In genomic region chr17:49600949-49601348, GRCh38 we compare ENCODE assay signal across 18 cellular contexts. TPM values are rescaled to one million over a fixed set of nuclear protein-coding genes. Genes with fewer than 3 reads are reported as not detected.
"Had no signal": no experiment of that assay in that cellular context is flagged by ENCODE, and none has a peak within 500 bp of the region (broad histone marks: within the 10 kb centered on the region; RNA-seq: fewer than 3 reads in every experiment).

No MANE protein-coding gene starts in this region.

- H3K9me3 ChIP-seq: colonic mucosa, heart left ventricle, ovary, tibial artery had no signal

- FAIRE-seq: endothelial cell of umbilical vein had no signal

- H3K4me2 ChIP-seq: smooth muscle cell had no signal

- ATAC-seq: heart left ventricle, left lobe of liver, natural killer cell, right cardiac atrium had no signal

- H3K27me3 ChIP-seq: colonic mucosa, heart left ventricle, ovary, tibial artery had no signal

- H3K27ac ChIP-seq: colonic mucosa, ovary had no signal

- H3K36me3 ChIP-seq: colonic mucosa, ovary had no signal

- H3K4me3 Mint-ChIP-seq: natural killer cell; neural crest cell; stimulated activated naive CD8-positive, alpha-beta T cell treated with anti-CD3 and anti-CD28 coated beads, Interleukin-15, Interleukin-2, amounts not matched to agents 100 ng/mL and 50 ng/mL, for 24 hours had no signal

- H3K4me3 ChIP-seq: colonic mucosa, heart left ventricle, ovary, smooth muscle cell, tibial artery had no signal

- H3K4me1 Mint-ChIP-seq: natural killer cell had no signal

- DNase-seq: colonic mucosa; dermis blood vessel endothelial cell; erythroblast; foreskin melanocyte; heart left ventricle; hippocampal formation; kidney glomerular epithelial cell; natural killer cell; ovary; right cardiac atrium; stimulated activated CD4-positive, alpha-beta T cell treated with anti-CD3 and anti-CD28 coated beads, Interleukin-2, amount 100 ng/mL, for 48 hours; tibial artery had no signal

- H3K4me1 ChIP-seq: colonic mucosa had no signal

- H3K9me3 Mint-ChIP-seq: natural killer cell; neural crest cell; stimulated activated naive CD8-positive, alpha-beta T cell treated with anti-CD3 and anti-CD28 coated beads, Interleukin-15, Interleukin-2, amounts not matched to agents 100 ng/mL and 50 ng/mL, for 24 hours had no signal

- H3K27me3 Mint-ChIP-seq: stimulated activated naive CD8-positive, alpha-beta T cell treated with anti-CD3 and anti-CD28 coated beads, Interleukin-15, Interleukin-2, amounts not matched to agents 100 ng/mL and 50 ng/mL, for 24 hours had no signal

RNA-seq across cellular contexts. Expression of gene NXPH3, which starts 25.3 kb away (rescaled TPM):
- total RNA-seq: myocyte, natural killer cell had no signal
